ENCODE assay signal across 9 cellular contexts in the genomic region with DNA sequence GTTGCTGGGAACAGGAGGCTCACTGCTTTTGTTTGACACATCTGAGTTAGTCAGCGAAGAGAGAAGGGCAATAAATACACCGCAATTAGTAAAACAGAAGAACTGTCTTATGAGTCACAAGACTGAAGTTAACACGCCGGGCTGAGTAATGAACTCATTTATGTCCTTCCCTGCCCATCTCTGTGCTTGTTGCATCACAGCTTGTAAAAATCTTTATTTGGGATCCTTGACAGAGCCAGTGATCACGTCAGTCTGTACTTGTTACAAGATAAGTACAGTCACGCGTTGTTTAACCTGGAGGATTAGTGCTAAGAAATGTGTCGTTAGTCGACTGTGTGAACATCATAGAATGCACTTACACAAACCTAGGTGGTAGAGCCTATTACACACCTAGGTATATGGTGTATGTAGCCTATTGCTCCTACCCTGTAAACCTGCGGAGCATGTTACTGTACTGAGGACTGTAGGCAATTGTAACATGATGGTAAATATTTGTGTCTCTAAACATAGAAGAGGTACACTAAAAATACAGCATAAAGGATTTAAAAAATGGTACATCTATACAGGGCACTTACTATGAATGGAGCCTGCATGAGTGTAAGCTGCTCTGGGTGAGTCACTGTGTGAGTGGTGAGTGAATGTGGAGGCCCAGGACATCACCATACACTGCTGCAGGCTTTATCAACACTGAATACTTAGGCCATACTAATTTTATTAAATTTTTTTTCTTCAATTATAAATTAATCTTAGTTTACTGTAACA.
A peak's percentile ranks its signal among the peaks of the same experiment; 100 is the strongest.
DNase-seq lines count a peak whose midpoint lies in the region; ATAC-seq and TF ChIP-seq lines count a peak whose summit lies in the region.
"Had no signal": no experiment of that assay in that cellular context is flagged by ENCODE, and none has a peak within 500 bp of the region (broad histone marks: within the 10 kb centered on the region; RNA-seq: fewer than 3 reads in every experiment).

No MANE protein-coding gene starts in this region.

- no peaks in the 10 kb centered on the region for H3K4me1 ChIP-seq in Karpas-422 (ENCODE audit: low read length)

- H3K9me2 ChIP-seq in Karpas-422 (replicated peaks; ENCODE audit: insufficient read depth, low read length), result no peaks in the 10 kb centered on the region

- peak; percentile 63 for DNase-seq in GM04504 (ENCODE audit: low read depth)
- DNase-seq in SIG-M5 (lab: John Stamatoyannopoulos, UW), result peak; percentile 99
- peak; percentile 30 to 39 for DNase-seq in lower leg skin (ENCODE audit: low spot score in 2 of 2)
- DNase-seq in Karpas-422, result no peak
- DNase-seq in activated naive CD4-positive, alpha-beta T cell treated with Interleukin-2 at 50 U/mL for 16 hours, result no peak
- no peak for DNase-seq in NCI-H446 (lab: John Stamatoyannopoulos, UW)
- no peak for DNase-seq in GOT3 (lab: John Stamatoyannopoulos, UW)
- DNase-seq: DND-41 had no signal

- H3K79me2 ChIP-seq in Karpas-422 (ENCODE audit: low read length), result no peaks in the 10 kb centered on the region

- H4K20me1 ChIP-seq in Karpas-422 (ENCODE audit: insufficient read depth, low read depth, low read length), result no peaks in the 10 kb centered on the region

- no peaks in the 10 kb centered on the region for H3K27me3 ChIP-seq in Karpas-422 (ENCODE audit: low read length)

- no peak overlapping the region for H3K4me3 ChIP-seq in lower leg skin (ENCODE audit: low read depth, poor library complexity, severe bottlenecking)
- no peak overlapping the region for H3K4me3 ChIP-seq in Karpas-422 (ENCODE audit: low read length)

- peak; percentile 56 for ATAC-seq in HG03342 (IDR thresholded peaks at IDR 0.05; ENCODE audit: unreplicated experiment)

- no peaks in the 10 kb centered on the region for H3K9me3 ChIP-seq in Karpas-422 (ENCODE audit: low read length)

- WGBS in lower leg skin, 2 donors, result 48 to 55% methylated on average over 10 of the region's 10 CpGs

- intact Hi-C loops in lower leg skin (cut with DNase I; ENCODE audit: low total_unique reads), result no loop called here

- no peaks in the 10 kb centered on the region for H3K36me3 ChIP-seq in Karpas-422 (ENCODE audit: insufficient read depth, low read length)

- no peak overlapping the region for H3K4me2 ChIP-seq in Karpas-422 (ENCODE audit: low read depth, low read length, poor library complexity, severe bottlenecking)

- H3K27ac ChIP-seq in Karpas-422 (ENCODE audit: low read length), result no peak overlapping the region

- TF ChIP-seq CTCF in lower leg skin (IDR thresholded peaks at IDR 0.05), result no peak

- no peak for TF ChIP-seq POLR2A in lower leg skin (IDR thresholded peaks at IDR 0.05)

- no peak overlapping the region for H3K9ac ChIP-seq in Karpas-422 (ENCODE audit: low read length)

- no peak overlapping the region for H2AFZ ChIP-seq in Karpas-422 (ENCODE audit: low read length)

Comparison
In these comparisons a context has a peak if more than half of its experiments do, and no peak if none do; other contexts are left out.
1. DNase-seq: peak in GM04504 (single experiment), SIG-M5 (single experiment) and lower leg skin (2 of 2); none in Karpas-422 (single experiment), activated naive CD4-positive, alpha-beta T cell treated with Interleukin-2 at 50 U/mL for 16 hours (single experiment), NCI-H446 (0 of 2) and GOT3 (single experiment).